8 cellular contexts compared by ENCODE assay signal in genomic region chr10:69179743-69180524, GRCh38. TPM values are rescaled to one million over a fixed set of nuclear protein-coding genes. Genes with fewer than 3 reads are reported as not detected.
DNase-seq lines count a peak whose midpoint lies in the region; ATAC-seq and TF ChIP-seq lines count a peak whose summit lies in the region.

Gene SUPV3L1, plus strand, starts transcription at chr10:69180234. Its CDS starts 58 bp downstream, at chr10:69180292.

- DNase-seq in GM23248, result peak; percentile 100
- peak; percentile 97 for DNase-seq in LHCN-M2 (ENCODE audit: low read depth)
- peak; percentile 95 for DNase-seq in RWPE2 (ENCODE audit: low spot score)
- peak; percentile 83 for DNase-seq in activated T-helper 2 cell treated with anti-CD3 and anti-CD28 coated beads, Interferon-gamma antibody, Interleukin-2, Interleukin-4, amounts not matched to agents 10 μg/mL and 5 μg/mL and 100 μg/mL, durations not matched to agents 14 hours and 24 hours and 36 hours (ENCODE audit: low spot score)
- DNase-seq in fibroblast of lung (ENCODE audit: low read depth in 2 of 2), result peak; percentile 98 to 99
- peak; percentile 72 to 91 (median 87) for DNase-seq in naive thymus-derived CD4-positive, alpha-beta T cell
- peak; percentile 88 for DNase-seq in stimulated activated naive B cell treated with anti-CD40 and anti-IgM and Interleukin-4, amounts not matched to agents 10 μg/mL and 1 μg/mL and 100 μg/mL, for 72 hours

- H3K9ac ChIP-seq in GM23248 (peak within 1 kb of the TSS; percentile 100), fibroblast of lung (ENCODE audit: insufficient read depth, low read length) (peak within 1 kb of the TSS; percentile 88)

- CTCF ChIA-PET in naive thymus-derived CD4-positive, alpha-beta T cell (lab: Charles Lee), result interaction anchor here (0.6 kb wide), 1 partner anchor 58 kb away, joined by 6 read pairs; no protein-coding TSS in a partner anchor

- H3K27ac ChIP-seq in DOHH2 (ENCODE audit: low read depth, low read length) (peak within 1 kb of the TSS; percentile 68), GM23248 (peak within 1 kb of the TSS; percentile 95), RWPE2 (ENCODE audit: poor library complexity, severe bottlenecking) (peak within 1 kb of the TSS; percentile 52), fibroblast of lung (ENCODE audit: insufficient read depth, low read length) (peak within 1 kb of the TSS; percentile 97)
- peak within 1 kb of the TSS; percentile 95 for H3K27ac ChIP-seq in naive thymus-derived CD4-positive, alpha-beta T cell (ENCODE audit: low read depth, low read length)

- H3K27ac Mint-ChIP-seq in activated T-helper 2 cell treated with anti-CD3 and anti-CD28 coated beads, Interferon-gamma antibody, Interleukin-2, Interleukin-4, amounts not matched to agents 10 μg/mL and 5 μg/mL and 100 μg/mL, durations not matched to agents 14 hours and 24 hours and 36 hours, result peak within 1 kb of the TSS; percentile 100
- peak within 1 kb of the TSS; percentile 98 to 100 (median 99) for H3K27ac Mint-ChIP-seq in naive thymus-derived CD4-positive, alpha-beta T cell
- H3K27ac Mint-ChIP-seq in stimulated activated naive B cell treated with anti-CD40 and anti-IgM and Interleukin-4, amounts not matched to agents 10 μg/mL and 1 μg/mL and 100 μg/mL, for 72 hours, result peak within 1 kb of the TSS; percentile 100

- peaks cover 26% of the 10 kb centered on the region for H3K4me1 Mint-ChIP-seq in activated T-helper 2 cell treated with anti-CD3 and anti-CD28 coated beads, Interferon-gamma antibody, Interleukin-2, Interleukin-4, amounts not matched to agents 10 μg/mL and 5 μg/mL and 100 μg/mL, durations not matched to agents 14 hours and 24 hours and 36 hours (ENCODE audit: low read depth)
- H3K4me1 Mint-ChIP-seq in naive thymus-derived CD4-positive, alpha-beta T cell, result peaks cover 22 to 55% (median 38%) of the 10 kb centered on the region in 7 donors
- peaks cover 18 to 35% of the 10 kb centered on the region in 2 donors for H3K4me1 Mint-ChIP-seq in stimulated activated naive B cell treated with anti-CD40 and anti-IgM and Interleukin-4, amounts not matched to agents 10 μg/mL and 1 μg/mL and 100 μg/mL, for 72 hours

- peak within 1 kb of the TSS; percentile 90 for H3K4me2 ChIP-seq in DOHH2 (ENCODE audit: low read length)
- peak within 1 kb of the TSS; percentile 88 for H3K4me2 ChIP-seq in GM23248 (ENCODE audit: unreplicated experiment)
- H3K4me2 ChIP-seq in fibroblast of lung (ENCODE audit: extremely low read depth, insufficient read depth, low read length), result peak within 1 kb of the TSS; percentile 99

- no peaks in the 10 kb centered on the region for H3K9me3 Mint-ChIP-seq in activated T-helper 2 cell treated with anti-CD3 and anti-CD28 coated beads, Interferon-gamma antibody, Interleukin-2, Interleukin-4, amounts not matched to agents 10 μg/mL and 5 μg/mL and 100 μg/mL, durations not matched to agents 14 hours and 24 hours and 36 hours
- H3K9me3 Mint-ChIP-seq in naive thymus-derived CD4-positive, alpha-beta T cell, result peaks cover 0 to 3% (median 0%) of the 10 kb centered on the region in 11 donors
- no peaks in the 10 kb centered on the region for H3K9me3 Mint-ChIP-seq in stimulated activated naive B cell treated with anti-CD40 and anti-IgM and Interleukin-4, amounts not matched to agents 10 μg/mL and 1 μg/mL and 100 μg/mL, for 72 hours

- intact Hi-C loops in activated T-helper 2 cell treated with anti-CD3 and anti-CD28 coated beads, Interferon-gamma antibody, Interleukin-2, Interleukin-4, amounts not matched to agents 10 μg/mL and 5 μg/mL and 100 μg/mL, durations not matched to agents 14 hours and 24 hours and 36 hours (cut with micrococcal nuclease), result loop anchor here (1.0 to 2.0 kb wide), 4 partner anchors 24 to 191 kb away; partner anchors contain the start of genes KIFBP and SRGN
- intact Hi-C loops in naive thymus-derived CD4-positive, alpha-beta T cell (cut with micrococcal nuclease), result loop anchor here (1.0 to 5.0 kb wide), 14 partner anchors 22 to 653 kb away; partner anchors contain the start of genes SLC25A16 (in 2 of the 2), VPS26A (in 2 of the 2), DDX21 (in 1 of the 2) and DDX50 (in 1 of the 2)

- H3K4me3 ChIP-seq in DOHH2 (ENCODE audit: low read length) (peak within 1 kb of the TSS; percentile 95), GM23248 (peak within 1 kb of the TSS; percentile 98), RWPE2 (ENCODE audit: severe bottlenecking) (peak within 1 kb of the TSS; percentile 92), fibroblast of lung (replicated peaks in 1 of 4; ENCODE audit: control extremely low read depth in 1 of 4, insufficient read depth in 1 of 4, low read depth in 3 of 4, low read length in 4 of 4) (peak within 1 kb of the TSS; percentile 67 to 99 (median 96))
- H3K4me3 ChIP-seq in naive thymus-derived CD4-positive, alpha-beta T cell (ENCODE audit: low read length), result peak within 1 kb of the TSS; percentile 83

- peak within 1 kb of the TSS; percentile 89 for H2AFZ ChIP-seq in GM23248
- peak within 1 kb of the TSS; percentile 85 for H2AFZ ChIP-seq in fibroblast of lung (ENCODE audit: low read length)

- H3K79me2 ChIP-seq in DOHH2 (ENCODE audit: control insufficient read depth, low read length), result peaks cover 61% of the 10 kb centered on the region
- H3K79me2 ChIP-seq in GM23248 (ENCODE audit: insufficient read depth), result peaks cover 49% of the 10 kb centered on the region
- peaks cover 39% of the 10 kb centered on the region for H3K79me2 ChIP-seq in fibroblast of lung (ENCODE audit: control insufficient read depth, insufficient read depth, low read length)

- 0 out of 2 replicates have a peak, but pooled peaks cover 4% of the 10 kb centered on the region for H3F3A ChIP-seq in DOHH2 (ENCODE audit: control insufficient read depth, insufficient read depth)
- peaks cover 4% of the 10 kb centered on the region; the same call in 1 of the 2 replicates for H3F3A ChIP-seq in GM23248 (ENCODE audit: insufficient read depth)

- peaks cover 25% of the 10 kb centered on the region for H3K36me3 ChIP-seq in DOHH2 (ENCODE audit: control insufficient read depth, low read length)
- no peaks in the 10 kb centered on the region; the same call in 1 of the 2 replicates for H3K36me3 ChIP-seq in GM23248 (ENCODE audit: low read depth)
- peaks cover 23% of the 10 kb centered on the region for H3K36me3 ChIP-seq in RWPE2 (ENCODE audit: low read depth)
- H3K36me3 ChIP-seq in fibroblast of lung (ENCODE audit: control insufficient read depth, insufficient read depth, low read length), result peaks cover 2% of the 10 kb centered on the region
- H3K36me3 ChIP-seq in naive thymus-derived CD4-positive, alpha-beta T cell (ENCODE audit: control insufficient read depth in 2 of 3, insufficient read depth in 3 of 3, low read length in 3 of 3), result peaks cover 0 to 20% (median 6%) of the 10 kb centered on the region in 3 experiments

- H3K27me3 ChIP-seq in DOHH2 (ENCODE audit: control insufficient read depth, low read length) (no peaks in the 10 kb centered on the region), GM23248 (replicated peaks; ENCODE audit: insufficient read depth) (no peaks in the 10 kb centered on the region), RWPE2 (ENCODE audit: insufficient read depth, poor library complexity, severe bottlenecking) (no peaks in the 10 kb centered on the region), fibroblast of lung (ENCODE audit: control insufficient read depth, insufficient read depth, low read length) (no peaks in the 10 kb centered on the region)
- H3K27me3 ChIP-seq in naive thymus-derived CD4-positive, alpha-beta T cell (ENCODE audit: control insufficient read depth in 2 of 2, insufficient read depth in 2 of 2, low read length in 2 of 2), result no peaks in the 10 kb centered on the region

- POLR2A ChIA-PET in naive thymus-derived CD4-positive, alpha-beta T cell (lab: Charles Lee), result interaction anchor here (0.6 to 1.2 kb wide), 7 partner anchors 11 to 192 kb away, joined by 3 to 4 read pairs (median 3); no protein-coding TSS in a partner anchor

- H3K4me3 Mint-ChIP-seq in activated T-helper 2 cell treated with anti-CD3 and anti-CD28 coated beads, Interferon-gamma antibody, Interleukin-2, Interleukin-4, amounts not matched to agents 10 μg/mL and 5 μg/mL and 100 μg/mL, durations not matched to agents 14 hours and 24 hours and 36 hours (ENCODE audit: low read depth), result peak within 1 kb of the TSS; percentile 99
- peak within 1 kb of the TSS; percentile 85 to 98 (median 96) for H3K4me3 Mint-ChIP-seq in naive thymus-derived CD4-positive, alpha-beta T cell
- peak within 1 kb of the TSS; percentile 87 to 93 for H3K4me3 Mint-ChIP-seq in stimulated activated naive B cell treated with anti-CD40 and anti-IgM and Interleukin-4, amounts not matched to agents 10 μg/mL and 1 μg/mL and 100 μg/mL, for 72 hours

- TF ChIP-seq CTCF in DOHH2 (IDR thresholded peaks at IDR 0.05; ENCODE audit: low read depth, low read length, poor library complexity, severe bottlenecking), result no peak
- no peak for TF ChIP-seq CTCF in RWPE2 (IDR thresholded peaks at IDR 0.05; ENCODE audit: poor library complexity, severe bottlenecking)
- TF ChIP-seq CTCF in fibroblast of lung (conservative IDR thresholded peaks at IDR 0.05 in 1 of 2, IDR thresholded peaks at IDR 0.05 in 1 of 2; ENCODE audit: low read depth in 1 of 2, low read length in 2 of 2), result no peak

- 0% methylated on average over 36 to 40 of the region's 44 CpGs for WGBS in GM23248 (ENCODE audit: low coverage in 1 of 2, low lambda C conversion rate in 2 of 2, missing lambda C conversion rate in 2 of 2), 2 experiments

- peak; percentile 81 for ATAC-seq in RWPE2 (ENCODE audit: low read depth)
- ATAC-seq in naive thymus-derived CD4-positive, alpha-beta T cell, result peak; percentile 87
- peak; percentile 88 to 95 for ATAC-seq in stimulated activated naive B cell treated with anti-CD40 and anti-IgM and Interleukin-4, amounts not matched to agents 10 μg/mL and 1 μg/mL and 100 μg/mL, for 72 hours (replicated peaks)

- no peaks in the 10 kb centered on the region for H3K9me2 ChIP-seq in DOHH2 (replicated peaks; ENCODE audit: control insufficient read depth, low read length)
- H3K9me2 ChIP-seq in GM23248 (ENCODE audit: insufficient read depth), result no peaks in the 10 kb centered on the region

- H3K36me3 Mint-ChIP-seq in activated T-helper 2 cell treated with anti-CD3 and anti-CD28 coated beads, Interferon-gamma antibody, Interleukin-2, Interleukin-4, amounts not matched to agents 10 μg/mL and 5 μg/mL and 100 μg/mL, durations not matched to agents 14 hours and 24 hours and 36 hours (ENCODE audit: low read depth), result peaks cover 9% of the 10 kb centered on the region
- H3K36me3 Mint-ChIP-seq in naive thymus-derived CD4-positive, alpha-beta T cell, result peaks cover 0 to 10% (median 5%) of the 10 kb centered on the region in 5 donors
- peaks cover 7 to 14% of the 10 kb centered on the region in 2 donors for H3K36me3 Mint-ChIP-seq in stimulated activated naive B cell treated with anti-CD40 and anti-IgM and Interleukin-4, amounts not matched to agents 10 μg/mL and 1 μg/mL and 100 μg/mL, for 72 hours

- no peaks in the 10 kb centered on the region for H3K27me3 Mint-ChIP-seq in activated T-helper 2 cell treated with anti-CD3 and anti-CD28 coated beads, Interferon-gamma antibody, Interleukin-2, Interleukin-4, amounts not matched to agents 10 μg/mL and 5 μg/mL and 100 μg/mL, durations not matched to agents 14 hours and 24 hours and 36 hours (ENCODE audit: low read depth)
- H3K27me3 Mint-ChIP-seq in naive thymus-derived CD4-positive, alpha-beta T cell, result no peaks in the 10 kb centered on the region
- no peaks in the 10 kb centered on the region for H3K27me3 Mint-ChIP-seq in stimulated activated naive B cell treated with anti-CD40 and anti-IgM and Interleukin-4, amounts not matched to agents 10 μg/mL and 1 μg/mL and 100 μg/mL, for 72 hours

- H4K20me1 ChIP-seq in DOHH2 (ENCODE audit: control insufficient read depth, insufficient read depth, low read depth, low read length) (0 out of 2 replicates have a peak, but pooled peaks cover 4% of the 10 kb centered on the region), GM23248 (ENCODE audit: insufficient read depth) (no peaks in the 10 kb centered on the region), fibroblast of lung (ENCODE audit: control insufficient read depth, extremely low read depth, insufficient read depth, low read length) (no peaks in the 10 kb centered on the region)

- H3K9me3 ChIP-seq in DOHH2 (ENCODE audit: control insufficient read depth, insufficient read depth, low read length) (no peaks in the 10 kb centered on the region), GM23248 (ENCODE audit: low read depth) (no peaks in the 10 kb centered on the region), RWPE2 (ENCODE audit: severe bottlenecking) (no peaks in the 10 kb centered on the region), fibroblast of lung (ENCODE audit: control insufficient read depth, insufficient read depth, low read depth, low read length) (no peaks in the 10 kb centered on the region)
- H3K9me3 ChIP-seq in naive thymus-derived CD4-positive, alpha-beta T cell (ENCODE audit: control insufficient read depth in 2 of 3, low read length in 3 of 3), result no peaks in the 10 kb centered on the region

- peaks cover 20% of the 10 kb centered on the region for H3K4me1 ChIP-seq in DOHH2 (ENCODE audit: control insufficient read depth, low read length)
- H3K4me1 ChIP-seq in GM23248 (ENCODE audit: insufficient read depth), result peaks cover 7% of the 10 kb centered on the region
- no peaks in the 10 kb centered on the region for H3K4me1 ChIP-seq in RWPE2 (ENCODE audit: insufficient read depth, poor library complexity, severe bottlenecking)
- peaks cover 12% of the 10 kb centered on the region for H3K4me1 ChIP-seq in fibroblast of lung (ENCODE audit: control insufficient read depth, extremely low read depth, insufficient read depth, low read length)
- peaks cover 12 to 15% of the 10 kb centered on the region in 2 donors for H3K4me1 ChIP-seq in naive thymus-derived CD4-positive, alpha-beta T cell (ENCODE audit: control insufficient read depth in 2 of 2, insufficient read depth in 2 of 2, low read length in 2 of 2)

- in situ Hi-C loops in GM23248 (cut with MboI), result no loop called here

RNA-seq across cellular contexts. Expression of gene SUPV3L1, which starts in this region (rescaled TPM):
- 18.2 and 29.9 TPM in 2 replicates for total RNA-seq in GM23248 (2014; rRNA removed; shearing (Covaris generic))
- 28.1 and 29.8 TPM in 2 replicates for polyA plus RNA-seq in GM23248 (2016; fragmentation: Nextera tagmentation; extraction: Ambion mirVana)
- total RNA-seq in LHCN-M2 (2014; rRNA removed), result 24.9 and 26.0 TPM in 2 replicates
- 16.8 TPM for polyA plus RNA-seq in LHCN-M2 (2012)
- 52.8 and 53.1 TPM in 2 replicates for total RNA-seq in activated T-helper 2 cell treated with anti-CD3 and anti-CD28 coated beads, Interferon-gamma antibody, Interleukin-2, Interleukin-4, amounts not matched to agents 10 μg/mL and 5 μg/mL and 100 μg/mL, durations not matched to agents 14 hours and 24 hours and 36 hours
- 49.5 and 69.6 TPM in 2 replicates for total RNA-seq in fibroblast of lung
- polyA plus RNA-seq in fibroblast of lung, result 31.8 and 37.6 TPM in 2 replicates
- polyA plus RNA-seq in fibroblast of lung (2012), result 17.1 and 23.1 TPM in 2 replicates
- 5.5 and 21.2 TPM in 2 replicates for polyA minus RNA-seq in fibroblast of lung (ENCODE audit: low replicate concordance)
- total RNA-seq in naive thymus-derived CD4-positive, alpha-beta T cell, result 10 to 100 TPM; 39.3 to 63.2 (median 42.1) TPM
- polyA plus RNA-seq in naive thymus-derived CD4-positive, alpha-beta T cell, result 10 to 100 TPM; 16.5 to 25.2 TPM

Comparison
In these comparisons a context has a peak if more than half of its experiments do, and no peak if none do; other contexts are left out.
1. Peak in every context shown above with its lines: DNase-seq, ATAC-seq, H3K4me3 ChIP-seq and H3K27ac ChIP-seq.